26 cellular contexts compared by ENCODE assay signal in genomic region chr18:74661008-74661407, GRCh38.
DNase-seq lines count a peak whose midpoint lies in the region; ATAC-seq and TF ChIP-seq lines count a peak whose summit lies in the region.
"Had no signal": no experiment of that assay in that cellular context is flagged by ENCODE, and none has a peak within 500 bp of the region (broad histone marks: within the 10 kb centered on the region; RNA-seq: fewer than 3 reads in every experiment).

No MANE protein-coding gene starts in this region.

- no peak overlapping the region for H3K27ac ChIP-seq in liver (ENCODE audit: low read depth in 1 of 2, low read length in 2 of 2)
- H3K27ac ChIP-seq: BLaER1 treated with 17β-estradiol and CSF1 and Interleukin-3, amounts not matched to agents 10 nM and 100 nM; C4-2B had no signal

- no peak for TF ChIP-seq CTCF in liver (IDR thresholded peaks at IDR 0.05; ENCODE audit: low read depth, low read length, missing input control)
- TF ChIP-seq CTCF in progenitor cell of endocrine pancreas (IDR thresholded peaks at IDR 0.05; ENCODE audit: unreplicated experiment), result no peak

- peaks cover 5% of the 10 kb centered on the region for H3K36me3 Mint-ChIP-seq in progenitor cell of endocrine pancreas (ENCODE audit: insufficient read depth)
- no peaks in the 10 kb centered on the region for H3K36me3 Mint-ChIP-seq in activated naive CD4-positive, alpha-beta T cell treated with anti-CD3 and anti-CD28 coated beads, Interleukin-2, amount 10 ng/mL, durations not matched to agents 7 days and 5 days

- H3K36me3 ChIP-seq in liver (ENCODE audit: control insufficient read depth in 4 of 4, insufficient read depth in 3 of 4, low read depth in 1 of 4, low read length in 3 of 4), result no peaks in the 10 kb centered on the region

- no peaks in the 10 kb centered on the region for H3K27me3 ChIP-seq in liver (ENCODE audit: control insufficient read depth in 4 of 4, insufficient read depth in 4 of 4, low read length in 3 of 4)
- H3K27me3 ChIP-seq: BLaER1 treated with 17β-estradiol and CSF1 and Interleukin-3, amounts not matched to agents 10 nM and 100 nM had no signal

- no peaks in the 10 kb centered on the region for H3K27me3 Mint-ChIP-seq in progenitor cell of endocrine pancreas
- H3K27me3 Mint-ChIP-seq in activated naive CD4-positive, alpha-beta T cell treated with anti-CD3 and anti-CD28 coated beads, Interleukin-2, amount 10 ng/mL, durations not matched to agents 7 days and 5 days, result no peaks in the 10 kb centered on the region
- H3K27me3 Mint-ChIP-seq: B cell; CD4-positive, alpha-beta T cell had no signal

- DNase-seq in HuH-7 (ENCODE audit: low spot score) (peak; percentile 6), left lobe of liver (ENCODE audit: low spot score) (no peak), progenitor cell of endocrine pancreas (ENCODE audit: low spot score, unreplicated experiment) (no peak), AG08396 (ENCODE audit: low spot score) (no peak)
- no peak for DNase-seq in activated naive CD4-positive, alpha-beta T cell treated with anti-CD3 and anti-CD28 coated beads, Interleukin-2, amount 10 ng/mL, durations not matched to agents 7 days and 5 days
- DNase-seq in stimulated activated naive CD4-positive, alpha-beta T cell (lab: John Stamatoyannopoulos, UW), result no peak
- DNase-seq: 8988T; ACHN; AML-193; Caco-2; Calu3; CD4-positive, alpha-beta T cell; CD8-positive, alpha-beta T cell; DMS 273 treated with DMSO at 0.1 percent for 48 hours; DMS153; DMS53; DMS79; DND-41; EL; GDM1 had no signal

- H3K4me1 Mint-ChIP-seq in progenitor cell of endocrine pancreas (ENCODE audit: low read depth), result peaks cover 24% of the 10 kb centered on the region
- H3K4me1 Mint-ChIP-seq in activated naive CD4-positive, alpha-beta T cell treated with anti-CD3 and anti-CD28 coated beads, Interleukin-2, amount 10 ng/mL, durations not matched to agents 7 days and 5 days, result no peaks in the 10 kb centered on the region
- H3K4me1 Mint-ChIP-seq: B cell had no signal

- no peak overlapping the region for H3K9ac ChIP-seq in liver (ENCODE audit: low read depth in 1 of 2, low read length in 2 of 2)
- H3K9ac ChIP-seq: BLaER1 treated with 17β-estradiol and CSF1 and Interleukin-3, amounts not matched to agents 10 nM and 100 nM had no signal

- H3K4me1 ChIP-seq in liver (ENCODE audit: control insufficient read depth in 4 of 4, insufficient read depth in 4 of 4, low read length in 3 of 4), result no peaks in the 10 kb centered on the region
- H3K4me1 ChIP-seq: Caco-2 had no signal

- H3K9me3 Mint-ChIP-seq in progenitor cell of endocrine pancreas (ENCODE audit: low read depth), result no peaks in the 10 kb centered on the region
- H3K9me3 Mint-ChIP-seq in activated naive CD4-positive, alpha-beta T cell treated with anti-CD3 and anti-CD28 coated beads, Interleukin-2, amount 10 ng/mL, durations not matched to agents 7 days and 5 days, result no peaks in the 10 kb centered on the region
- H3K9me3 Mint-ChIP-seq: CD4-positive, alpha-beta T cell; CD8-positive, alpha-beta T cell had no signal

- no peak overlapping the region for H3K4me3 Mint-ChIP-seq in progenitor cell of endocrine pancreas (ENCODE audit: low read depth)
- H3K4me3 Mint-ChIP-seq in activated naive CD4-positive, alpha-beta T cell treated with anti-CD3 and anti-CD28 coated beads, Interleukin-2, amount 10 ng/mL, durations not matched to agents 7 days and 5 days, result no peak overlapping the region
- H3K4me3 Mint-ChIP-seq: B cell; CD4-positive, alpha-beta T cell; CD8-positive, alpha-beta T cell had no signal

- H3K4me3 ChIP-seq in liver (ENCODE audit: low read depth in 1 of 3, low read length in 3 of 3), result no peak overlapping the region
- H3K4me3 ChIP-seq: BLaER1 treated with 17β-estradiol and CSF1 and Interleukin-3, amounts not matched to agents 10 nM and 100 nM; GM12878 had no signal

- TF ChIP-seq RAD21 in liver (IDR thresholded peaks at IDR 0.05), result peak in 1 of 2 donors; percentile 55

- WGBS in liver, result 37% methylated on average over 2 of the region's 2 CpGs

- H3K9me3 ChIP-seq in liver (ENCODE audit: control insufficient read depth in 4 of 4, low read length in 3 of 4), result no peaks in the 10 kb centered on the region
- H3K9me3 ChIP-seq: BLaER1 treated with 17β-estradiol and CSF1 and Interleukin-3, amounts not matched to agents 10 nM and 100 nM; Caco-2 had no signal

- CTCF ChIA-PET in activated naive CD4-positive, alpha-beta T cell treated with anti-CD3 and anti-CD28 coated beads, Interleukin-2, amount 10 ng/mL, durations not matched to agents 7 days and 5 days (lab: Charles Lee), result no interaction called here

- peak; percentile 74 for ATAC-seq in left lobe of liver
- ATAC-seq in GM21367 (IDR thresholded peaks at IDR 0.05; ENCODE audit: unreplicated experiment), result no peak
- ATAC-seq: CD8-positive, alpha-beta T cell; GM12878 had no signal

- H3K27ac Mint-ChIP-seq in progenitor cell of endocrine pancreas, result peak overlapping the region; percentile 53
- H3K27ac Mint-ChIP-seq in activated naive CD4-positive, alpha-beta T cell treated with anti-CD3 and anti-CD28 coated beads, Interleukin-2, amount 10 ng/mL, durations not matched to agents 7 days and 5 days, result no peak overlapping the region
- H3K27ac Mint-ChIP-seq: B cell; CD4-positive, alpha-beta T cell; CD8-positive, alpha-beta T cell had no signal

TF ChIP-seq in liver, 16 proteins besides CTCF, POLR2A, EP300 and RAD21:
- TF ChIP-seq HNF4A (conservative IDR thresholded peaks at IDR 0.05) (peak in 1 of 2 donors; percentile 25), REST (IDR thresholded peaks at IDR 0.05) (no peak), GABPA (IDR thresholded peaks at IDR 0.05 in 1 of 2, conservative IDR thresholded peaks at IDR 0.05 in 1 of 2) (no peak), ATF3 (IDR thresholded peaks at IDR 0.05) (no peak), ZBTB33 (IDR thresholded peaks at IDR 0.05) (no peak), SP1 (IDR thresholded peaks at IDR 0.05) (peak; percentile 9), RXRA (IDR thresholded peaks at IDR 0.05) (peak in 1 of 2 donors; percentile 27)
